ENCODE assay signal across 25 cellular contexts in the genomic region with DNA sequence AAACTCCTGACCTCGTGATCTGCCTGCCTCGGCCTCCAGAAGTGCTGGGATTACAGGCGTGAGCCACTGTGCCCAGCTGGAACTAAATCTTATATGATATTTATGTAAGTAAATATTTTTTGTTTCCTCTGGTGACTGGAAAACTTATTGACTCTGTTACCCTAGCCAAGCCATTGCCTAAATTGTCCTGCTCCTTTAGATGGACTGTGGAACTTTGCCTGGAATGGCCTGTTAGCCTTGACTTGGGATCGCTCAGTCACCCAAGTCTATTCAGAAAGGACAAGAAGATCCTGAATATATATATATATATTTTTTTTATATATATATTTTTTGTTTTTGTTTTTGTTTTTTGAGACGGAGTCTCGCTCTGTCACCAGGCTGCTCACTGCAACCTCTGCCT.
"Had no signal": no experiment of that assay in that cellular context is flagged by ENCODE, and none has a peak within 500 bp of the region (broad histone marks: within the 10 kb centered on the region; RNA-seq: fewer than 3 reads in every experiment).

No MANE protein-coding gene starts in this region.

- H3K27ac ChIP-seq: stomach, testis, thoracic aorta, thyroid gland, tibial artery, tibial nerve, transverse colon, upper lobe of left lung, upper lobe of right lung, vagina had no signal

- H3K27me3 ChIP-seq: stomach, testis, thyroid gland, tibial artery, tibial nerve, transverse colon, upper lobe of left lung, upper lobe of right lung, vagina had no signal

- H3K9me3 ChIP-seq: stomach, testis, thoracic aorta, thyroid gland, tibial artery, tibial nerve, transverse colon, upper lobe of left lung, upper lobe of right lung, vagina had no signal

- H3K4me3 ChIP-seq: stomach, testis, thoracic aorta, thyroid gland, tibial artery, tibial nerve, transverse colon, upper lobe of left lung, upper lobe of right lung, vagina had no signal

- H3K4me1 ChIP-seq: stomach, testis, tibial artery, tibial nerve, transverse colon, upper lobe of right lung, vagina had no signal

- DNase-seq: stimulated activated CD4-positive, alpha-beta T cell treated with anti-CD3 and anti-CD28 coated beads, Interleukin-1b, Interleukin-23, amount 100 ng/mL, for 48 hours; stimulated activated CD4-positive, alpha-beta T cell treated with anti-CD3 and anti-CD28 coated beads, Interleukin-2, amount 100 ng/mL, for 24 hours; stimulated activated CD4-positive, alpha-beta T cell treated with anti-CD3 and anti-CD28 coated beads, Interleukin-2, amount 100 ng/mL, for 48 hours; stimulated activated CD4-positive, alpha-beta T cell treated with anti-CD3 and anti-CD28 coated beads, Interleukin-4, amount 100 ng/mL, for 1 hour; stimulated activated CD4-positive, alpha-beta T cell treated with anti-CD3 and anti-CD28 coated beads, Interleukin-4, amount 100 ng/mL, for 24 hours; stimulated activated CD4-positive, alpha-beta T cell treated with anti-CD3 and anti-CD28 coated beads, Interleukin-4, amount 100 ng/mL, for 4 hours; stimulated activated CD8-positive, alpha-beta memory T cell treated with anti-CD3 and anti-CD28 coated beads, Interleukin-4, amount 100 ng/mL, for 48 hours; stimulated activated naive B cell treated with anti-CD40 and anti-IgM and Interleukin-4, amounts not matched to agents 10 μg/mL and 1 μg/mL and 100 μg/mL, for 72 hours; stimulated activated naive CD4-positive, alpha-beta T cell; stimulated activated naive CD4-positive, alpha-beta T cell treated with Interleukin-2 at 50 U/mL for 16 hours; stimulated activated naive CD8-positive, alpha-beta T cell treated with anti-CD3 and anti-CD28 coated beads, Interleukin-15, amount 100 ng/mL, for 72 hours; stimulated activated naive CD8-positive, alpha-beta T cell treated with anti-CD3 and anti-CD28 coated beads, Interleukin-15, Interleukin-2, amounts not matched to agents 100 U/mL and 50 U/mL, for 24 hours; stomach; testis; thyroid gland; tibial artery; transverse colon; trophoblast cell; upper lobe of left lung; upper lobe of right lung had no signal

- ATAC-seq: stimulated activated effector memory CD8-positive, alpha-beta T cell treated with anti-CD3 and anti-CD28 coated beads, Interleukin-12 subunit alpha, Interleukin-12 subunit beta, amount 100 ng/mL, for 72 hours; stimulated activated memory B cell treated with anti-CD40 and anti-IgM and Interleukin-4, amounts not matched to agents 10 μg/mL and 1 μg/mL and 100 μg/mL, for 72 hours; stimulated activated naive B cell treated with anti-CD40 and anti-IgM and Interleukin-4, amounts not matched to agents 10 μg/mL and 1 μg/mL and 100 μg/mL, for 72 hours; stimulated activated naive CD8-positive, alpha-beta T cell treated with anti-CD3 and anti-CD28 coated beads, Interleukin-15, amount 100 ng/mL, for 72 hours; stimulated activated naive CD8-positive, alpha-beta T cell treated with anti-CD3 and anti-CD28 coated beads, Interleukin-15, Interleukin-2, amounts not matched to agents 100 U/mL and 50 U/mL, for 24 hours; upper lobe of right lung had no signal
